ENCODE assay signal across 21 cellular contexts in genomic region chr15:94441782-94442181, GRCh38.
"Had no signal": no experiment of that assay in that cellular context is flagged by ENCODE, and none has a peak within 500 bp of the region (broad histone marks: within the 10 kb centered on the region; RNA-seq: fewer than 3 reads in every experiment).

No MANE protein-coding gene starts in this region.

- DNase-seq: activated CD4-positive, alpha-beta T cell treated with anti-CD3 and anti-CD28 coated beads, Interleukin-2, amount 10 ng/mL, durations not matched to agents 7 days and 5 days; activated CD4-positive, CD25-positive, alpha-beta regulatory T cell treated with anti-CD3 and anti-CD28 coated beads, Interleukin-2, amount 50 U/mL, for 72 hours; activated CD8-positive, alpha-beta memory T cell treated with anti-CD3 and anti-CD28 coated beads, Interleukin-2, amount 10 ng/mL, durations not matched to agents 7 days and 5 days; activated CD8-positive, alpha-beta T cell treated with anti-CD3 and anti-CD28 coated beads for 36 hours; activated effector memory CD4-positive, alpha-beta T cell treated with anti-CD3 and anti-CD28 coated beads, Interleukin-2, amount 50 U/mL, for 16 hours; activated naive CD4-positive, alpha-beta T cell treated with anti-CD3 and anti-CD28 coated beads, Interleukin-2, amount 10 ng/mL, durations not matched to agents 7 days and 5 days; activated T-cell treated with anti-CD3 and anti-CD28 coated beads for 4 hours; aorta; heart right ventricle; midbrain; spleen; stimulated activated CD4-positive, alpha-beta T cell treated with anti-CD3 and anti-CD28 coated beads, Interleukin-4, amount 100 ng/mL, for 1 hour; stimulated activated naive CD4-positive, alpha-beta T cell treated with Interleukin-2 at 50 U/mL for 16 hours; substantia nigra; T-cell; tibial artery had no signal

- H3K36me3 ChIP-seq: tibial artery had no signal

- H3K9me3 ChIP-seq: heart right ventricle, spleen, tibial artery had no signal

- H3K27me3 Mint-ChIP-seq: activated CD4-positive, alpha-beta T cell treated with anti-CD3 and anti-CD28 coated beads, Interleukin-2, amount 10 ng/mL, durations not matched to agents 7 days and 5 days; activated CD8-positive, alpha-beta memory T cell treated with anti-CD3 and anti-CD28 coated beads, Interleukin-2, amount 10 ng/mL, durations not matched to agents 7 days and 5 days; activated CD8-positive, alpha-beta T cell treated with anti-CD3 and anti-CD28 coated beads for 36 hours; activated naive CD4-positive, alpha-beta T cell treated with anti-CD3 and anti-CD28 coated beads, Interleukin-2, amount 10 ng/mL, durations not matched to agents 7 days and 5 days; T-cell had no signal

- H3K9me3 Mint-ChIP-seq: activated CD4-positive, alpha-beta T cell treated with anti-CD3 and anti-CD28 coated beads, Interleukin-2, amount 10 ng/mL, durations not matched to agents 7 days and 5 days; activated CD8-positive, alpha-beta T cell treated with anti-CD3 and anti-CD28 coated beads for 36 hours; activated naive CD4-positive, alpha-beta T cell treated with anti-CD3 and anti-CD28 coated beads, Interleukin-2, amount 10 ng/mL, durations not matched to agents 7 days and 5 days; brain; T-helper 2 cell treated with Interferon-gamma antibody and Interleukin-4, amounts not matched to agents 5 μg/mL and 100 μg/mL, for 36 hours had no signal

- H3K27ac ChIP-seq: epithelial cell of prostate, heart right ventricle, tibial artery, VCaP had no signal

- H3K4me1 ChIP-seq: heart right ventricle, tibial artery had no signal

- H3K4me3 ChIP-seq: heart right ventricle, lung, spleen, tibial artery had no signal

- ATAC-seq: activated CD8-positive, alpha-beta memory T cell treated with anti-CD3 and anti-CD28 coated beads, Interleukin-2, amount 10 ng/mL, durations not matched to agents 7 days and 5 days; activated CD8-positive, alpha-beta T cell treated with anti-CD3 and anti-CD28 coated beads for 36 hours; heart right ventricle; T-cell had no signal

- H3K4me1 Mint-ChIP-seq: activated CD4-positive, alpha-beta T cell treated with anti-CD3 and anti-CD28 coated beads, Interleukin-2, amount 10 ng/mL, durations not matched to agents 7 days and 5 days; activated naive CD4-positive, alpha-beta T cell treated with anti-CD3 and anti-CD28 coated beads, Interleukin-2, amount 10 ng/mL, durations not matched to agents 7 days and 5 days; T-cell had no signal

- H3K27me3 ChIP-seq: spleen, tibial artery had no signal

- H3K36me3 Mint-ChIP-seq: brain had no signal

- H3K27ac Mint-ChIP-seq: activated CD4-positive, alpha-beta T cell treated with anti-CD3 and anti-CD28 coated beads, Interleukin-2, amount 10 ng/mL, durations not matched to agents 7 days and 5 days; activated CD8-positive, alpha-beta memory T cell treated with anti-CD3 and anti-CD28 coated beads, Interleukin-2, amount 10 ng/mL, durations not matched to agents 7 days and 5 days; activated CD8-positive, alpha-beta T cell treated with anti-CD3 and anti-CD28 coated beads for 36 hours; activated naive CD4-positive, alpha-beta T cell treated with anti-CD3 and anti-CD28 coated beads, Interleukin-2, amount 10 ng/mL, durations not matched to agents 7 days and 5 days; brain; T-cell; T-helper 2 cell treated with Interferon-gamma antibody and Interleukin-4, amounts not matched to agents 5 μg/mL and 100 μg/mL, for 36 hours had no signal

- H3K4me3 Mint-ChIP-seq: activated CD4-positive, alpha-beta T cell treated with anti-CD3 and anti-CD28 coated beads, Interleukin-2, amount 10 ng/mL, durations not matched to agents 7 days and 5 days; activated CD8-positive, alpha-beta memory T cell treated with anti-CD3 and anti-CD28 coated beads, Interleukin-2, amount 10 ng/mL, durations not matched to agents 7 days and 5 days; activated CD8-positive, alpha-beta T cell treated with anti-CD3 and anti-CD28 coated beads for 36 hours; activated naive CD4-positive, alpha-beta T cell treated with anti-CD3 and anti-CD28 coated beads, Interleukin-2, amount 10 ng/mL, durations not matched to agents 7 days and 5 days; brain; T-cell; T-helper 2 cell treated with Interferon-gamma antibody and Interleukin-4, amounts not matched to agents 5 μg/mL and 100 μg/mL, for 36 hours had no signal
